In genomic region chr1:183470147-183470960, GRCh38 we compare ENCODE assay signal across 8 cellular contexts. TPM values are rescaled to one million over a fixed set of nuclear protein-coding genes. Genes with fewer than 3 reads are reported as not detected.
A peak's percentile ranks its signal among the peaks of the same experiment; 100 is the strongest.
DNase-seq lines count a peak whose midpoint lies in the region; TF ChIP-seq lines count a peak whose summit lies in the region.

No MANE protein-coding gene starts in this region.

- H3K27ac ChIP-seq in SK-N-SH (ENCODE audit: low read depth in 2 of 2, low read length in 1 of 2): peak overlapping the region; percentile 99 to 100
- H3K27ac ChIP-seq in thymus (ENCODE audit: low read depth): peak overlapping the region; percentile 66

- H3K27me3 Mint-ChIP-seq in activated naive CD4-positive, alpha-beta T cell treated with anti-CD3 and anti-CD28 coated beads, Interleukin-2, amount 50 U/mL, for 24 hours: peaks cover 2% of the 10 kb centered on the region
- H3K27me3 Mint-ChIP-seq in glutamatergic neuron (ENCODE audit: unreplicated experiment) (peaks cover 7% of the 10 kb centered on the region), osteocyte (ENCODE audit: unreplicated experiment) (peaks cover 15% of the 10 kb centered on the region)

- peak overlapping the region; percentile 97 for H3K27ac Mint-ChIP-seq in activated naive CD4-positive, alpha-beta T cell treated with anti-CD3 and anti-CD28 coated beads, Interleukin-2, amount 50 U/mL, for 24 hours
- peak overlapping the region; percentile 99 for H3K27ac Mint-ChIP-seq in glutamatergic neuron (ENCODE audit: unreplicated experiment)
- peak overlapping the region; percentile 100 for H3K27ac Mint-ChIP-seq in osteocyte (ENCODE audit: unreplicated experiment)

- peak; percentile 77 for TF ChIP-seq RAD21 in SK-N-SH (IDR thresholded peaks at IDR 0.05; ENCODE audit: low read length)

- no peaks in the 10 kb centered on the region for H3K9me2 ChIP-seq in SK-N-SH

- H3K9me3 Mint-ChIP-seq in activated naive CD4-positive, alpha-beta T cell treated with anti-CD3 and anti-CD28 coated beads, Interleukin-2, amount 50 U/mL, for 24 hours: no peaks in the 10 kb centered on the region
- H3K9me3 Mint-ChIP-seq in glutamatergic neuron (ENCODE audit: unreplicated experiment): peaks cover 13% of the 10 kb centered on the region
- H3K9me3 Mint-ChIP-seq in osteocyte (ENCODE audit: unreplicated experiment): no peaks in the 10 kb centered on the region

- POLR2A ChIA-PET in HEK293T (lab: Yijun Ruan, JAX) (no interaction called here), SK-N-SH (lab: Yijun Ruan, JAX) (interaction anchor here (0.5 kb wide), 1 partner anchor 440 kb away, joined by 6 read pairs; no protein-coding TSS in a partner anchor)

- H4K20me1 ChIP-seq in SK-N-SH (ENCODE audit: insufficient read depth): peaks cover 21% of the 10 kb centered on the region

- H3K27me3 ChIP-seq in SK-N-SH (ENCODE audit: insufficient read depth) (no peaks in the 10 kb centered on the region), thymus (ENCODE audit: control insufficient read depth, insufficient read depth) (no peaks in the 10 kb centered on the region)

- peaks cover 30% of the 10 kb centered on the region for H3K79me2 ChIP-seq in SK-N-SH (ENCODE audit: insufficient read depth)

- H3K4me3 ChIP-seq in SK-N-SH (ENCODE audit: low read depth in 2 of 2, low read length in 1 of 2) (peak overlapping the region; percentile 77 to 96), thymus (ENCODE audit: low read length) (peak overlapping the region; percentile 90)

- peak overlapping the region; percentile 85 for H3K4me2 ChIP-seq in SK-N-SH

- TF ChIP-seq CTCF in SK-N-SH (IDR thresholded peaks at IDR 0.05) (peak; percentile 65), glutamatergic neuron (IDR thresholded peaks at IDR 0.05; ENCODE audit: partially characterized antibody, unreplicated experiment) (peak; percentile 12), osteocyte (IDR thresholded peaks at IDR 0.05) (peak; percentile 67)

- peak; percentile 50 for DNase-seq in ELF-1 (ENCODE audit: low read depth, low spot score)
- DNase-seq in HEK293T (ENCODE audit: extremely low spot score): peak; percentile 77
- DNase-seq in NCI-H1092 (lab: John Stamatoyannopoulos, UW): peak; percentile 87
- peak; percentile 72 for DNase-seq in SK-N-SH
- DNase-seq in glutamatergic neuron: peak; percentile 87
- DNase-seq in osteocyte (ENCODE audit: extremely low spot score, unreplicated experiment): peak; percentile 92

- H2AFZ ChIP-seq in SK-N-SH (ENCODE audit: low read depth): peak overlapping the region; percentile 87

- peaks cover 8% of the 10 kb centered on the region for H3F3A ChIP-seq in SK-N-SH (replicated peaks; ENCODE audit: insufficient read depth)

- H3K36me3 ChIP-seq in SK-N-SH (replicated peaks in 1 of 2; ENCODE audit: control insufficient read depth in 1 of 2, insufficient read depth in 2 of 2, low read length in 1 of 2) (peaks cover 0 to 3% of the 10 kb centered on the region in 2 experiments), thymus (ENCODE audit: control insufficient read depth, insufficient read depth) (no peaks in the 10 kb centered on the region)

- H3K4me1 ChIP-seq in SK-N-SH (ENCODE audit: control insufficient read depth in 1 of 2, insufficient read depth in 2 of 2, low read depth in 1 of 2, low read length in 1 of 2) (peaks cover 0 to 4% of the 10 kb centered on the region in 2 experiments; a peak in 3 of 4 replicates), thymus (ENCODE audit: control insufficient read depth, insufficient read depth, low read length) (peaks cover 8% of the 10 kb centered on the region)

- no peaks in the 10 kb centered on the region for H3K36me3 Mint-ChIP-seq in activated naive CD4-positive, alpha-beta T cell treated with anti-CD3 and anti-CD28 coated beads, Interleukin-2, amount 50 U/mL, for 24 hours
- H3K36me3 Mint-ChIP-seq in glutamatergic neuron (ENCODE audit: unreplicated experiment): no peaks in the 10 kb centered on the region
- H3K36me3 Mint-ChIP-seq in osteocyte (ENCODE audit: unreplicated experiment): no peaks in the 10 kb centered on the region

- WGBS in SK-N-SH (ENCODE audit: low lambda C conversion rate): 1% methylated on average over 26 of the region's 26 CpGs
- under 1% methylated on average over 26 of the region's 26 CpGs for WGBS in thymus

- TF ChIP-seq EP300 in SK-N-SH (IDR thresholded peaks at IDR 0.05; ENCODE audit: borderline replicate concordance in 1 of 2, low read depth in 1 of 2, low read length in 1 of 2): no peak

- CTCF ChIA-PET in HEK293T (lab: Yijun Ruan, JAX): no interaction called here
- CTCF ChIA-PET in SK-N-SH (lab: Yijun Ruan, JAX): interaction anchor here (0.6 to 1.8 kb wide), 7 partner anchors 53 to 446 kb away, joined by 3 to 7 read pairs (median 5); no protein-coding TSS in a partner anchor

- peak overlapping the region; percentile 95 for H3K9ac ChIP-seq in SK-N-SH

- H3K9me3 ChIP-seq in SK-N-SH (no peaks in the 10 kb centered on the region), thymus (ENCODE audit: control insufficient read depth) (peaks cover 2% of the 10 kb centered on the region)

- H3K4me3 Mint-ChIP-seq in activated naive CD4-positive, alpha-beta T cell treated with anti-CD3 and anti-CD28 coated beads, Interleukin-2, amount 50 U/mL, for 24 hours: peak overlapping the region; percentile 88
- H3K4me3 Mint-ChIP-seq in glutamatergic neuron (ENCODE audit: unreplicated experiment) (peak overlapping the region; percentile 93), osteocyte (ENCODE audit: unreplicated experiment) (peak overlapping the region; percentile 94)

- peaks cover 17% of the 10 kb centered on the region for H3K4me1 Mint-ChIP-seq in activated naive CD4-positive, alpha-beta T cell treated with anti-CD3 and anti-CD28 coated beads, Interleukin-2, amount 50 U/mL, for 24 hours
- H3K4me1 Mint-ChIP-seq in glutamatergic neuron (ENCODE audit: low read depth, unreplicated experiment) (peaks cover 8% of the 10 kb centered on the region), osteocyte (ENCODE audit: unreplicated experiment) (peaks cover 21% of the 10 kb centered on the region)

TF ChIP-seq in HEK293T, 16 proteins besides CTCF, POLR2A, EP300 and RAD21:
- TF ChIP-seq ELF4 (IDR thresholded peaks at IDR 0.05) (no peak), L3MBTL2 (conservative IDR thresholded peaks at IDR 0.05) (peak; percentile 69)

TF ChIP-seq in SK-N-SH, 30 proteins besides CTCF, POLR2A, EP300 and RAD21 (continues in another document):
- no peak for TF ChIP-seq REST (IDR thresholded peaks at IDR 0.05; ENCODE audit: low read depth, low read length)
- TF ChIP-seq JUND (IDR thresholded peaks at IDR 0.05): no peak
- no peak for TF ChIP-seq EZH2phosphoT487 (IDR thresholded peaks at IDR 0.05; ENCODE audit: borderline replicate concordance, low read depth)
- TF ChIP-seq POLR2AphosphoS5 (IDR thresholded peaks at IDR 0.05; ENCODE audit: low read depth, low read length): peak; percentile 27; the same call in 1 of the 2 replicates
- no peak for TF ChIP-seq USF2 (IDR thresholded peaks at IDR 0.05; ENCODE audit: borderline replicate concordance, low read depth, low read length)
- TF ChIP-seq, protein P1, sequence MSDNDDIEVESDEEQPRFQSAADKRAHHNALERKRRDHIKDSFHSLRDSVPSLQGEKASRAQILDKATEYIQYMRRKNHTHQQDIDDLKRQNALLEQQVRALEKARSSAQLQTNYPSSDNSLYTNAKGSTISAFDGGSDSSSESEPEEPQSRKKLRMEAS (IDR thresholded peaks at IDR 0.05; ENCODE audit: low read depth): peak; percentile 69

RNA-seq across cellular contexts. Expression of gene SMG7, which starts 1.9 kb away (rescaled TPM):
- 19.8 and 26.0 TPM in 2 replicates for polyA plus RNA-seq in SK-N-SH (2012; rRNA removed)
- polyA plus RNA-seq in SK-N-SH (2012; cell fraction: cytosol; rRNA removed): 18.2 and 21.8 TPM in 2 replicates
- 18.5 and 30.6 TPM in 2 replicates for polyA plus RNA-seq in SK-N-SH (2012; cell fraction: nucleus; rRNA removed)
- 66.2 TPM for total RNA-seq in glutamatergic neuron (ENCODE audit: unreplicated experiment)
- total RNA-seq in osteocyte: 38.3 and 41.4 TPM in 2 replicates
- 22.9 TPM for polyA plus RNA-seq in thymus

RNA-seq across cellular contexts. Expression of gene NMNAT2, which starts 52.2 kb away (rescaled TPM):
- 0.06 and 0.07 TPM in 2 replicates for polyA plus RNA-seq in SK-N-SH (2012; rRNA removed)
- polyA plus RNA-seq in SK-N-SH (2012; cell fraction: cytosol; rRNA removed): 0.19 and 0.73 TPM in 2 replicates
- polyA plus RNA-seq in SK-N-SH (2012; cell fraction: nucleus; rRNA removed): 0.13 and 0.29 TPM in 2 replicates
- 76.4 TPM for total RNA-seq in glutamatergic neuron (ENCODE audit: unreplicated experiment)
- 1.1 and 2.2 TPM in 2 replicates for total RNA-seq in osteocyte
- 0.23 TPM for polyA plus RNA-seq in thymus

Comparison
In these comparisons a context has a peak if more than half of its experiments do, and no peak if none do; other contexts are left out.
1. Peak in every context shown above with its lines: DNase-seq, H3K4me3 ChIP-seq and H3K27ac ChIP-seq.
2. CTCF ChIP-seq: peak in every context shown above with its lines; median percentile 67 in osteocyte; 65 in SK-N-SH; 12 in glutamatergic neuron.
3. RNA of gene NMNAT2, which starts 52.2 kb away (total RNA-seq): 76.4 TPM in glutamatergic neuron (single experiment); 1.1 to 2.2 TPM in osteocyte; every median in the first group is over 10 times any median in the second.